In genomic region chr11:77047928-77048446, GRCh38 we compare ENCODE assay signal across 15 cellular contexts. TPM values are rescaled to one million over a fixed set of nuclear protein-coding genes. Genes with fewer than 3 reads are reported as not detected.
"Had no signal": no experiment of that assay in that cellular context is flagged by ENCODE, and none has a peak within 500 bp of the region (broad histone marks: within the 10 kb centered on the region; RNA-seq: fewer than 3 reads in every experiment).

No MANE protein-coding gene starts in this region.

RNA-seq across cellular contexts. Expression of gene B3GNT6, which starts 13.8 kb away (rescaled TPM):
- total RNA-seq: glomerular endothelial cell; left ventricle myocardium superior; mononuclear cell; natural killer cell treated with Interleukin-12 subunit alpha and Interleukin-12 subunit beta and Interleukin-15 and Interleukin-18, amount 100 ng/mL, for 72 hours; osteoblast; right atrium auricular region; sciatic nerve; suprapubic skin; ureter; vagina had no signal
- polyA plus RNA-seq: keratinocyte, thymus had no signal

RNA-seq across cellular contexts. Expression of gene OMP, which starts 54.7 kb away (rescaled TPM):
- total RNA-seq: esophagus mucosa; gastrocnemius medialis; glomerular endothelial cell; left ventricle myocardium superior; mononuclear cell; natural killer cell treated with Interleukin-12 subunit alpha and Interleukin-12 subunit beta and Interleukin-15 and Interleukin-18, amount 100 ng/mL, for 72 hours; osteoblast; right atrium auricular region; smooth muscle cell; vagina had no signal
- polyA plus RNA-seq: keratinocyte, smooth muscle cell, thymus had no signal
